ENCODE assay signal across 1 cellular context in the genomic region with DNA sequence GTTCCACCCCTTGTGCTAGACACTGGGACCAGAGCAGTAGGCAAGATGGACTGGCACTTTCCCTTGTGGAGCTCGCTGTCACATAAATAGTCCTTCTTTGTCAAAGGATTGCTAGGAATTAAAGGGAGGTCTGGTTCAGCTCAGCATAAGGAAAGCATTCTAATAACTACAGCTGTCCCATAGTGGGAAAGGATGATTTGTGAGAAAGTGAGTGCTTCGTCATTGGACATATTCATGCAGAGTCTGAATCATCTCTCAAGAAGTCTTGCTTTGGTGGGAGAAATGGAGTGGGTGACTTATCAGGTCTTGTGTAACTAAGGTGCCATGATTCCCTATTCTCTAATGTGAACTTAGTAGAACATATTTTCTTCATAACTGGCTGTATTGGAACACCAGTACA.
TF ChIP-seq lines count a peak whose summit lies in the region.

No MANE protein-coding gene starts in this region.

TF ChIP-seq in HCT116, 20 proteins besides CTCF, POLR2A, EP300 and RAD21 (continued from another document):
- TF ChIP-seq, protein P1, sequence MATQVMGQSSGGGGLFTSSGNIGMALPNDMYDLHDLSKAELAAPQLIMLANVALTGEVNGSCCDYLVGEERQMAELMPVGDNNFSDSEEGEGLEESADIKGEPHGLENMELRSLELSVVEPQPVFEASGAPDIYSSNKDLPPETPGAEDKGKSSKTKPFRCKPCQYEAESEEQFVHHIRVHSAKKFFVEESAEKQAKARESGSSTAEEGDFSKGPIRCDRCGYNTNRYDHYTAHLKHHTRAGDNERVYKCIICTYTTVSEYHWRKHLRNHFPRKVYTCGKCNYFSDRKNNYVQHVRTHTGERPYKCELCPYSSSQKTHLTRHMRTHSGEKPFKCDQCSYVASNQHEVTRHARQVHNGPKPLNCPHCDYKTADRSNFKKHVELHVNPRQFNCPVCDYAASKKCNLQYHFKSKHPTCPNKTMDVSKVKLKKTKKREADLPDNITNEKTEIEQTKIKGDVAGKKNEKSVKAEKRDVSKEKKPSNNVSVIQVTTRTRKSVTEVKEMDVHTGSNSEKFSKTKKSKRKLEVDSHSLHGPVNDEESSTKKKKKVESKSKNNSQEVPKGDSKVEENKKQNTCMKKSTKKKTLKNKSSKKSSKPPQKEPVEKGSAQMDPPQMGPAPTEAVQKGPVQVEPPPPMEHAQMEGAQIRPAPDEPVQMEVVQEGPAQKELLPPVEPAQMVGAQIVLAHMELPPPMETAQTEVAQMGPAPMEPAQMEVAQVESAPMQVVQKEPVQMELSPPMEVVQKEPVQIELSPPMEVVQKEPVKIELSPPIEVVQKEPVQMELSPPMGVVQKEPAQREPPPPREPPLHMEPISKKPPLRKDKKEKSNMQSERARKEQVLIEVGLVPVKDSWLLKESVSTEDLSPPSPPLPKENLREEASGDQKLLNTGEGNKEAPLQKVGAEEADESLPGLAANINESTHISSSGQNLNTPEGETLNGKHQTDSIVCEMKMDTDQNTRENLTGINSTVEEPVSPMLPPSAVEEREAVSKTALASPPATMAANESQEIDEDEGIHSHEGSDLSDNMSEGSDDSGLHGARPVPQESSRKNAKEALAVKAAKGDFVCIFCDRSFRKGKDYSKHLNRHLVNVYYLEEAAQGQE (IDR thresholded peaks at IDR 0.05; ENCODE audit: low read depth): no peak
- no peak for TF ChIP-seq CEBPB (IDR thresholded peaks at IDR 0.05; ENCODE audit: low read depth)
- TF ChIP-seq POLR2AphosphoS5 (IDR thresholded peaks at IDR 0.05; ENCODE audit: low read depth, low read length): no peak
- TF ChIP-seq, protein P2, sequence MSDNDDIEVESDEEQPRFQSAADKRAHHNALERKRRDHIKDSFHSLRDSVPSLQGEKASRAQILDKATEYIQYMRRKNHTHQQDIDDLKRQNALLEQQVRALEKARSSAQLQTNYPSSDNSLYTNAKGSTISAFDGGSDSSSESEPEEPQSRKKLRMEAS (IDR thresholded peaks at IDR 0.05): no peak
- no peak for TF ChIP-seq YY1 (IDR thresholded peaks at IDR 0.05; ENCODE audit: extremely low read depth, insufficient replicate concordance, low read depth, low read length)
- no peak for TF ChIP-seq EZH2 (IDR thresholded peaks at IDR 0.05)
- TF ChIP-seq EZH2phosphoT487 (IDR thresholded peaks at IDR 0.05; ENCODE audit: borderline replicate concordance): no peak
- no peak for TF ChIP-seq TCF7L2 (IDR thresholded peaks at IDR 0.05; ENCODE audit: borderline replicate concordance, extremely low read depth, insufficient read depth, insufficient read length)
- no peak for TF ChIP-seq FOSL1 (IDR thresholded peaks at IDR 0.05; ENCODE audit: low read depth)
- no peak for TF ChIP-seq SRF (IDR thresholded peaks at IDR 0.05; ENCODE audit: low read depth)
- no peak for TF ChIP-seq ZFX (IDR thresholded peaks at IDR 0.05)
- TF ChIP-seq SIN3A (IDR thresholded peaks at IDR 0.05; ENCODE audit: low read depth): no peak
- TF ChIP-seq, protein P3, sequence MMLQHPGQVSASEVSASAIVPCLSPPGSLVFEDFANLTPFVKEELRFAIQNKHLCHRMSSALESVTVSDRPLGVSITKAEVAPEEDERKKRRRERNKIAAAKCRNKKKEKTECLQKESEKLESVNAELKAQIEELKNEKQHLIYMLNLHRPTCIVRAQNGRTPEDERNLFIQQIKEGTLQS (IDR thresholded peaks at IDR 0.05): no peak
- TF ChIP-seq SP1 (IDR thresholded peaks at IDR 0.05; ENCODE audit: low read depth): no peak
- TF ChIP-seq, protein P4, sequence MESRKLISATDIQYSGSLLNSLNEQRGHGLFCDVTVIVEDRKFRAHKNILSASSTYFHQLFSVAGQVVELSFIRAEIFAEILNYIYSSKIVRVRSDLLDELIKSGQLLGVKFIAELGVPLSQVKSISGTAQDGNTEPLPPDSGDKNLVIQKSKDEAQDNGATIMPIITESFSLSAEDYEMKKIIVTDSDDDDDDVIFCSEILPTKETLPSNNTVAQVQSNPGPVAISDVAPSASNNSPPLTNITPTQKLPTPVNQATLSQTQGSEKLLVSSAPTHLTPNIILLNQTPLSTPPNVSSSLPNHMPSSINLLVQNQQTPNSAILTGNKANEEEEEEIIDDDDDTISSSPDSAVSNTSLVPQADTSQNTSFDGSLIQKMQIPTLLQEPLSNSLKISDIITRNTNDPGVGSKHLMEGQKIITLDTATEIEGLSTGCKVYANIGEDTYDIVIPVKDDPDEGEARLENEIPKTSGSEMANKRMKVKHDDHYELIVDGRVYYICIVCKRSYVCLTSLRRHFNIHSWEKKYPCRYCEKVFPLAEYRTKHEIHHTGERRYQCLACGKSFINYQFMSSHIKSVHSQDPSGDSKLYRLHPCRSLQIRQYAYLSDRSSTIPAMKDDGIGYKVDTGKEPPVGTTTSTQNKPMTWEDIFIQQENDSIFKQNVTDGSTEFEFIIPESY (IDR thresholded peaks at IDR 0.05; ENCODE audit: extremely low read depth, insufficient replicate concordance, low read length): no peak
- TF ChIP-seq ELF1 (IDR thresholded peaks at IDR 0.05; ENCODE audit: borderline replicate concordance, low read depth): no peak
